11 cellular contexts compared by ENCODE assay signal in genomic region chr5:143003328-143003636, GRCh38.
A peak's percentile ranks its signal among the peaks of the same experiment; 100 is the strongest.
DNase-seq lines count a peak whose midpoint lies in the region; ATAC-seq, FAIRE-seq and TF ChIP-seq lines count a peak whose summit lies in the region.
"Had no signal": no experiment of that assay in that cellular context is flagged by ENCODE, and none has a peak within 500 bp of the region (broad histone marks: within the 10 kb centered on the region; RNA-seq: fewer than 3 reads in every experiment).

No MANE protein-coding gene starts in this region.

- no peak for ATAC-seq in HepG2
- no peak for ATAC-seq in HG02610 (IDR thresholded peaks at IDR 0.05; ENCODE audit: unreplicated experiment)

- H3K4me1 Mint-ChIP-seq in mesothelial cell of epicardium (peaks cover 14% of the 10 kb centered on the region), progenitor cell of endocrine pancreas (ENCODE audit: low read depth) (peaks cover 2% of the 10 kb centered on the region)

- CTCF ChIA-PET in HepG2 (lab: Yijun Ruan, JAX; ENCODE audit: low intra/inter-chr PET ratio, low total read pairs): interaction anchor here (1.0 kb wide), 1 partner anchor 822 kb away, joined by 3 read pairs; no protein-coding TSS in a partner anchor

- TF ChIP-seq POLR2A in HepG2 (IDR thresholded peaks at IDR 0.05; ENCODE audit: insufficient read depth in 1 of 2, low read depth in 2 of 2, low read length in 2 of 2) (no peak), uterus (IDR thresholded peaks at IDR 0.05) (no peak)

- no peaks in the 10 kb centered on the region for H4K20me1 ChIP-seq in HepG2 (ENCODE audit: insufficient read depth, low read length)

- no peaks in the 10 kb centered on the region for H3K79me2 ChIP-seq in HepG2 (ENCODE audit: insufficient read depth, low read length)

- no peak for FAIRE-seq in HepG2 (lab: Jason Lieb, UNC)
- FAIRE-seq: HTR-8/SVneo had no signal

- BruUV-seq in HepG2 (replicated peaks; lab: Mats Ljungman, UMichigan): no TSS peak

- H3K27me3 ChIP-seq in liver (ENCODE audit: control insufficient read depth in 4 of 4, insufficient read depth in 4 of 4, low read length in 3 of 4): no peaks in the 10 kb centered on the region
- no peaks in the 10 kb centered on the region for H3K27me3 ChIP-seq in HepG2 (ENCODE audit: control insufficient read depth in 1 of 2, insufficient read depth in 2 of 2, low read length in 2 of 2)
- no peaks in the 10 kb centered on the region for H3K27me3 ChIP-seq in brain microvascular endothelial cell (replicated peaks)
- no peaks in the 10 kb centered on the region for H3K27me3 ChIP-seq in muscle layer of duodenum (ENCODE audit: low read depth, low read length)
- no peaks in the 10 kb centered on the region for H3K27me3 ChIP-seq in uterus

- TF ChIP-seq CTCF in liver (IDR thresholded peaks at IDR 0.05; ENCODE audit: low read depth, low read length, missing input control) (no peak), HepG2 (CRISPR knock-in tag; IDR thresholded peaks at IDR 0.05) (no peak), brain microvascular endothelial cell (IDR thresholded peaks at IDR 0.05; ENCODE audit: low read depth, low read length, missing control alignments) (no peak), uterus (IDR thresholded peaks at IDR 0.05) (no peak), mesothelial cell of epicardium (IDR thresholded peaks at IDR 0.05; ENCODE audit: unreplicated experiment) (no peak), progenitor cell of endocrine pancreas (IDR thresholded peaks at IDR 0.05; ENCODE audit: unreplicated experiment) (no peak)

- H3K4me2 ChIP-seq in HepG2 (ENCODE audit: low read depth, low read length): no peak overlapping the region

- H3K9ac ChIP-seq in liver (ENCODE audit: low read depth in 1 of 2, low read length in 2 of 2) (peak overlapping the region in 1 of 2 donors; percentile 18), HepG2 (ENCODE audit: insufficient read depth, low read depth, low read length) (no peak overlapping the region)

- H3K9me3 Mint-ChIP-seq in mesothelial cell of epicardium: no peaks in the 10 kb centered on the region
- H3K9me3 Mint-ChIP-seq in progenitor cell of endocrine pancreas (ENCODE audit: low read depth): no peaks in the 10 kb centered on the region

- 90% methylated on average over 3 of the region's 3 CpGs for WGBS in liver
- 98% methylated on average over 3 of the region's 3 CpGs for WGBS in HepG2 (ENCODE audit: low lambda C conversion rate)

- H3K36me3 Mint-ChIP-seq in mesothelial cell of epicardium: no peaks in the 10 kb centered on the region
- no peaks in the 10 kb centered on the region for H3K36me3 Mint-ChIP-seq in progenitor cell of endocrine pancreas (ENCODE audit: insufficient read depth)

- intact Hi-C loops in HepG2 (cut with micrococcal nuclease; ENCODE audit: unreplicated experiment): loop anchor here (5.0 kb wide), 1 partner anchor 399 kb away; the partner anchor contains the start of gene NR3C1
- intact Hi-C loops in uterus (cut with DNase I; ENCODE audit: low total_unique reads): no loop called here

- POLR2A ChIA-PET in HepG2 (lab: Yijun Ruan, JAX): no interaction called here

- DNase-seq in HepG2 (ENCODE audit: low spot score): no peak
- DNase-seq in brain microvascular endothelial cell: no peak
- DNase-seq in uterus: no peak
- no peak for DNase-seq in mesothelial cell of epicardium (ENCODE audit: low spot score in 2 of 2, unreplicated experiment in 2 of 2)
- no peak for DNase-seq in progenitor cell of endocrine pancreas (ENCODE audit: low spot score, unreplicated experiment)
- DNase-seq: Caco-2 had no signal

- H3K36me3 ChIP-seq in liver (ENCODE audit: control insufficient read depth in 4 of 4, insufficient read depth in 3 of 4, low read depth in 1 of 4, low read length in 3 of 4) (no peaks in the 10 kb centered on the region), HepG2 (replicated peaks in 1 of 2; ENCODE audit: control insufficient read depth in 1 of 2, insufficient read depth in 2 of 2, low read length in 2 of 2) (peaks cover 0 to 4% of the 10 kb centered on the region in 2 experiments; a peak in 1 of 5 replicates), brain microvascular endothelial cell (replicated peaks) (no peaks in the 10 kb centered on the region), muscle layer of duodenum (ENCODE audit: control insufficient read depth in 1 of 2, insufficient read depth in 2 of 2, low read length in 2 of 2) (no peaks in the 10 kb centered on the region), uterus (no peaks in the 10 kb centered on the region)
- H3K36me3 ChIP-seq: HAP-1 had no signal

- H3K27me3 Mint-ChIP-seq in mesothelial cell of epicardium (ENCODE audit: low read depth) (no peaks in the 10 kb centered on the region), progenitor cell of endocrine pancreas (no peaks in the 10 kb centered on the region)

- H3K4me3 Mint-ChIP-seq in mesothelial cell of epicardium (no peak overlapping the region), progenitor cell of endocrine pancreas (ENCODE audit: low read depth) (no peak overlapping the region)

- no peak for TF ChIP-seq EP300 in HepG2 (IDR thresholded peaks at IDR 0.05; ENCODE audit: low read depth in 2 of 2, low read length in 2 of 2)
- no peak for TF ChIP-seq EP300 in HepG2 (CRISPR knock-in tag; IDR thresholded peaks at IDR 0.05; ENCODE audit: borderline replicate concordance)

- no peak overlapping the region for H2AFZ ChIP-seq in HepG2 (ENCODE audit: low read length)

- H3K9me3 ChIP-seq in liver (ENCODE audit: control insufficient read depth in 4 of 4, low read length in 3 of 4) (no peaks in the 10 kb centered on the region), HepG2 (ENCODE audit: low read length) (no peaks in the 10 kb centered on the region), muscle layer of duodenum (ENCODE audit: control insufficient read depth in 1 of 2, low read length in 2 of 2) (no peaks in the 10 kb centered on the region), uterus (no peaks in the 10 kb centered on the region)
- H3K9me3 ChIP-seq: Caco-2, HAP-1 had no signal

- TF ChIP-seq RAD21 in liver (IDR thresholded peaks at IDR 0.05): no peak
- TF ChIP-seq RAD21 in HepG2 (CRISPR knock-in tag; IDR thresholded peaks at IDR 0.05): no peak

- in situ Hi-C loops in HepG2 (cut with HindIII; ENCODE audit: extremely low pct_ligation_motif_present, low pct_unique_long_range_greater_than_20kb): no loop called here
- in situ Hi-C loops in brain microvascular endothelial cell (cut with HindIII; ENCODE audit: low pct_ligation_motif_present, low sequenced_read_pairs): no loop called here

- H3K27ac ChIP-seq in liver (ENCODE audit: low read depth in 1 of 2, low read length in 2 of 2) (peak overlapping the region; percentile 57 to 68), HepG2 (ENCODE audit: extremely low read length, insufficient read depth, low read length) (no peak overlapping the region), brain microvascular endothelial cell (peak overlapping the region; percentile 84), muscle layer of duodenum (ENCODE audit: low read length) (peak overlapping the region; percentile 70), uterus (peak overlapping the region; percentile 47 to 62)

- H3K4me1 ChIP-seq in liver (ENCODE audit: control insufficient read depth in 4 of 4, insufficient read depth in 4 of 4, low read length in 3 of 4) (peaks cover 0 to 12% (median 4%) of the 10 kb centered on the region in 4 donors), HepG2 (ENCODE audit: insufficient read depth, low read length) (peaks cover 24% of the 10 kb centered on the region), muscle layer of duodenum (ENCODE audit: control insufficient read depth in 1 of 2, insufficient read depth in 2 of 2, low read length in 2 of 2) (peaks cover 11 to 42% of the 10 kb centered on the region in 2 donors), uterus (peaks cover 0 to 8% of the 10 kb centered on the region in 2 donors)
- H3K4me1 ChIP-seq: Caco-2, HAP-1 had no signal

- H3K4me3 ChIP-seq in liver (ENCODE audit: low read depth in 1 of 3, low read length in 3 of 3): no peak overlapping the region
- no peak overlapping the region for H3K4me3 ChIP-seq in HepG2 (replicated peaks in 1 of 3; ENCODE audit: insufficient read depth in 1 of 3, low read depth in 2 of 3, low read length in 3 of 3)
- H3K4me3 ChIP-seq in brain microvascular endothelial cell (ENCODE audit: low read depth, low read length): no peak overlapping the region
- no peak overlapping the region for H3K4me3 ChIP-seq in muscle layer of duodenum (ENCODE audit: low read depth in 1 of 2, low read length in 2 of 2)
- H3K4me3 ChIP-seq in uterus: no peak overlapping the region
- H3K4me3 ChIP-seq: HAP-1 had no signal

- H3K27ac Mint-ChIP-seq in mesothelial cell of epicardium: no peak overlapping the region
- H3K27ac Mint-ChIP-seq in progenitor cell of endocrine pancreas: no peak overlapping the region

TF ChIP-seq in liver, 16 proteins besides CTCF, POLR2A, EP300 and RAD21 (continues in another document):
- TF ChIP-seq EGR1 (IDR thresholded peaks at IDR 0.05; ENCODE audit: low read depth in 2 of 2) (no peak), HNF4A (conservative IDR thresholded peaks at IDR 0.05) (no peak), TAF1 (conservative IDR thresholded peaks at IDR 0.05) (no peak)
- TF ChIP-seq, protein P1, sequence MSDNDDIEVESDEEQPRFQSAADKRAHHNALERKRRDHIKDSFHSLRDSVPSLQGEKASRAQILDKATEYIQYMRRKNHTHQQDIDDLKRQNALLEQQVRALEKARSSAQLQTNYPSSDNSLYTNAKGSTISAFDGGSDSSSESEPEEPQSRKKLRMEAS (IDR thresholded peaks at IDR 0.05): no peak

TF ChIP-seq in HepG2, 621 proteins besides CTCF, POLR2A, EP300 and RAD21 (continues in another document):
- no peak for TF ChIP-seq MIXL1 (CRISPR knock-in tag; IDR thresholded peaks at IDR 0.05)
- TF ChIP-seq RARA (CRISPR knock-in tag; IDR thresholded peaks at IDR 0.05): no peak
- TF ChIP-seq U2AF2 (IDR thresholded peaks at IDR 0.05; ENCODE audit: low read depth, low read length): no peak
- TF ChIP-seq KLF15 (CRISPR knock-in tag; IDR thresholded peaks at IDR 0.05; ENCODE audit: borderline replicate concordance): no peak
- TF ChIP-seq KAT2B (IDR thresholded peaks at IDR 0.05; ENCODE audit: borderline replicate concordance, low read depth, low read length): no peak
- TF ChIP-seq ZMYM2 (CRISPR knock-in tag; IDR thresholded peaks at IDR 0.05): no peak
- TF ChIP-seq MYNN (CRISPR knock-in tag; IDR thresholded peaks at IDR 0.05; ENCODE audit: low read depth): no peak
